ENCODE assay signal across 9 cellular contexts in genomic region chr20:62358728-62359490, GRCh38. TPM values are rescaled to one million over a fixed set of nuclear protein-coding genes. Genes with fewer than 3 reads are reported as not detected.
DNase-seq lines count a peak whose midpoint lies in the region; ATAC-seq, FAIRE-seq and TF ChIP-seq lines count a peak whose summit lies in the region.
"Had no signal": no experiment of that assay in that cellular context is flagged by ENCODE, and none has a peak within 500 bp of the region (broad histone marks: within the 10 kb centered on the region; RNA-seq: fewer than 3 reads in every experiment).

No MANE protein-coding gene starts in this region.

- H3K4me3 Mint-ChIP-seq in activated T-cell treated with anti-CD3 and anti-CD28 coated beads, Interleukin-2, amount 50 U/mL, for 72 hours, result no peak overlapping the region

- WGBS in A549 (ENCODE audit: missing lambda C conversion rate), result 43% methylated on average over 2 of the region's 18 CpGs

- TF ChIP-seq CTCF in A549 (IDR thresholded peaks at IDR 0.05) (no peak), lower lobe of right lung (IDR thresholded peaks at IDR 0.05) (no peak)

- CTCF ChIA-PET in A549 (lab: Yijun Ruan, JAX), result interaction anchor here (0.6 to 5.5 kb wide), 8 partner anchors 9 to 231 kb away, joined by 3 to 94 read pairs (median 7); partner anchors contain the start of gene LAMA5

- ATAC-seq in A549 (peak; percentile 3 to 16), lower lobe of right lung (no peak), GM18907 (IDR thresholded peaks at IDR 0.05; ENCODE audit: unreplicated experiment) (no peak)
- ATAC-seq in activated T-cell treated with anti-CD3 and anti-CD28 coated beads, Interleukin-2, amount 50 U/mL, for 72 hours (replicated peaks in 1 of 2), result no peak

- intact Hi-C loops in lower lobe of right lung (cut with DNase I), result no loop called here

- no peaks in the 10 kb centered on the region for H3K9me3 Mint-ChIP-seq in activated T-cell treated with anti-CD3 and anti-CD28 coated beads, Interleukin-2, amount 50 U/mL, for 72 hours

- TF ChIP-seq EP300 in A549 (IDR thresholded peaks at IDR 0.05), result no peak

- H3K36me3 Mint-ChIP-seq in activated T-cell treated with anti-CD3 and anti-CD28 coated beads, Interleukin-2, amount 50 U/mL, for 72 hours (ENCODE audit: insufficient read depth in 2 of 2), result no peaks in the 10 kb centered on the region

- H3K27me3 Mint-ChIP-seq in activated T-cell treated with anti-CD3 and anti-CD28 coated beads, Interleukin-2, amount 50 U/mL, for 72 hours (ENCODE audit: low read depth), result no peaks in the 10 kb centered on the region

- H3K9me3 ChIP-seq in A549 (no peaks in the 10 kb centered on the region), SJSA1 (replicated peaks) (no peaks in the 10 kb centered on the region), lower lobe of right lung (no peaks in the 10 kb centered on the region)

- H3K27ac ChIP-seq in A549 (peak overlapping the region; percentile 97 to 99), SJSA1 (peak overlapping the region; percentile 61), lower lobe of right lung (peak overlapping the region; percentile 90)
- H3K27ac ChIP-seq: cardiac muscle cell had no signal

- POLR2A ChIA-PET in A549 (lab: Yijun Ruan, JAX), result interaction anchor here (0.8 to 4.9 kb wide), 4 partner anchors 8 to 57 kb away, joined by 3 to 61 read pairs (median 8); partner anchors contain the start of gene LAMA5

- H3K4me2 ChIP-seq in A549, result peak overlapping the region; percentile 91

- TF ChIP-seq RAD21 in A549 (conservative IDR thresholded peaks at IDR 0.05 in 1 of 2, IDR thresholded peaks at IDR 0.05 in 1 of 2), result no peak

- H3K4me3 ChIP-seq in A549, result peak overlapping the region; percentile 41
- H3K4me3 ChIP-seq in SJSA1, result no peak overlapping the region
- peak overlapping the region; percentile 16 for H3K4me3 ChIP-seq in lower lobe of right lung
- H3K4me3 ChIP-seq: cardiac muscle cell had no signal

- FAIRE-seq in A549 (lab: Jason Lieb, UNC), result no peak
- FAIRE-seq: GM18507 had no signal

- H3K36me3 ChIP-seq in SJSA1 (no peaks in the 10 kb centered on the region), lower lobe of right lung (peaks cover 5% of the 10 kb centered on the region)
- H3K36me3 ChIP-seq: cardiac muscle cell had no signal

- no peak for DNase-seq in A549 (ENCODE audit: low read depth in 1 of 2, low spot score in 1 of 2)
- peak in 1 of 2 experiments; percentile 38 for DNase-seq in SJSA1 (ENCODE audit: low read depth in 1 of 2, low spot score in 2 of 2)
- DNase-seq in lower lobe of right lung, result no peak
- DNase-seq in T-helper 9 cell, result no peak
- no peak for DNase-seq in activated T-cell treated with anti-CD3 and anti-CD28 coated beads, Interleukin-2, amount 50 U/mL, for 72 hours
- DNase-seq: NCI-H1694 had no signal

- peak; percentile 15 for TF ChIP-seq POLR2A in A549 (IDR thresholded peaks at IDR 0.05; ENCODE audit: low read length)

- no peak overlapping the region for H3K27ac Mint-ChIP-seq in activated T-cell treated with anti-CD3 and anti-CD28 coated beads, Interleukin-2, amount 50 U/mL, for 72 hours

- H3K4me1 ChIP-seq in A549 (peaks cover 98% of the 10 kb centered on the region), SJSA1 (replicated peaks) (peaks cover 73% of the 10 kb centered on the region), lower lobe of right lung (peaks cover 90% of the 10 kb centered on the region)

- H3K27me3 ChIP-seq in SJSA1 (replicated peaks), result no peaks in the 10 kb centered on the region
- no peaks in the 10 kb centered on the region for H3K27me3 ChIP-seq in lower lobe of right lung (ENCODE audit: low read depth)
- H3K27me3 ChIP-seq: cardiac muscle cell had no signal

- no peaks in the 10 kb centered on the region for H3K4me1 Mint-ChIP-seq in activated T-cell treated with anti-CD3 and anti-CD28 coated beads, Interleukin-2, amount 50 U/mL, for 72 hours (ENCODE audit: low read depth)

TF ChIP-seq in A549, 52 proteins besides CTCF, POLR2A, EP300 and RAD21:
- TF ChIP-seq KDM1A (IDR thresholded peaks at IDR 0.05; ENCODE audit: low read depth), result no peak
- TF ChIP-seq HEYL (CRISPR knock-in tag; IDR thresholded peaks at IDR 0.05), result no peak
- TF ChIP-seq HOXA7 (CRISPR knock-in tag; IDR thresholded peaks at IDR 0.05), result peak; percentile 85; the same call in 1 of the 2 replicates
- peak; percentile 21; the same call in 1 of the 2 replicates for TF ChIP-seq RARB (CRISPR knock-in tag; IDR thresholded peaks at IDR 0.05)
- peak; percentile 27; the same call in 1 of the 2 replicates for TF ChIP-seq ATOH8 (CRISPR knock-in tag; IDR thresholded peaks at IDR 0.05; ENCODE audit: low read depth)
- TF ChIP-seq HOXB13 (CRISPR knock-in tag; IDR thresholded peaks at IDR 0.05; ENCODE audit: low read depth), result peak; percentile 87
- TF ChIP-seq MYC (IDR thresholded peaks at IDR 0.05; ENCODE audit: borderline replicate concordance, low read length), result 0 out of 2 replicates have a peak, but pooled peaks have one; percentile 58
- TF ChIP-seq, protein P1, sequence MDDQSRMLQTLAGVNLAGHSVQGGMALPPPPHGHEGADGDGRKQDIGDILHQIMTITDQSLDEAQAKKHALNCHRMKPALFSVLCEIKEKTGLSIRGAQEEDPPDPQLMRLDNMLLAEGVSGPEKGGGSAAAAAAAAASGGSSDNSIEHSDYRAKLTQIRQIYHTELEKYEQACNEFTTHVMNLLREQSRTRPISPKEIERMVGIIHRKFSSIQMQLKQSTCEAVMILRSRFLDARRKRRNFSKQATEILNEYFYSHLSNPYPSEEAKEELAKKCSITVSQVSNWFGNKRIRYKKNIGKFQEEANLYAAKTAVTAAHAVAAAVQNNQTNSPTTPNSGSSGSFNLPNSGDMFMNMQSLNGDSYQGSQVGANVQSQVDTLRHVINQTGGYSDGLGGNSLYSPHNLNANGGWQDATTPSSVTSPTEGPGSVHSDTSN (IDR thresholded peaks at IDR 0.05), result 0 out of 2 replicates have a peak, but pooled peaks have one; percentile 22
- peak; percentile 74; the same call in 1 of the 2 replicates for TF ChIP-seq EHF (CRISPR knock-in tag; IDR thresholded peaks at IDR 0.05)
TF ChIP-seq in A549: peak in this region for 7.

RNA-seq across cellular contexts. Expression of gene LAMA5, which starts 8.2 kb away (rescaled TPM):
- polyA plus RNA-seq in A549 (2011; rRNA removed), result 20.4 and 31.6 TPM in 2 replicates
- 91.5 and 122 TPM in 2 replicates for polyA plus RNA-seq in A549 (2012; cell fraction: cytosol; rRNA removed)
- 829 and 950 TPM in 2 replicates for polyA plus RNA-seq in A549 (2012; cell fraction: nucleus; rRNA removed)
- polyA plus RNA-seq in A549 (2017; fragmentation: RNase III; extraction: RNeasy Plus Mini Kit Qiagen cat#74134 plus additional on column Dnase treatment), result 196 to 212 TPM (median 202 TPM) in 3 replicates
- polyA minus RNA-seq in A549 (2011; rRNA and poly(A)+ RNA removed), result 26.9 and 28.7 TPM in 2 replicates
- 3.2 and 3.6 TPM in 2 replicates for total RNA-seq in SJSA1 (2014; rRNA removed; shearing (Covaris generic))
- total RNA-seq in lower lobe of right lung, result 282 TPM
- under 1 TPM; 0.86 to 0.99 TPM for total RNA-seq in activated T-cell treated with anti-CD3 and anti-CD28 coated beads, Interleukin-2, amount 50 U/mL, for 72 hours

RNA-seq across cellular contexts. Expression of gene RPS21, which starts 28.0 kb away (rescaled TPM):
- polyA plus RNA-seq in A549 (2011; rRNA removed) (3,697 and 4,026 TPM in 2 replicates), A549 (2017; fragmentation: RNase III; extraction: RNeasy Plus Mini Kit Qiagen cat#74134 plus additional on column Dnase treatment) (2,862 to 2,938 TPM (median 2,871 TPM) in 3 replicates)
- 8,308 and 13,239 TPM in 2 replicates for polyA plus RNA-seq in A549 (2012; cell fraction: cytosol; rRNA removed)
- polyA plus RNA-seq in A549 (2012; cell fraction: nucleus; rRNA removed), result 5,168 and 6,855 TPM in 2 replicates
- 804 and 936 TPM in 2 replicates for polyA minus RNA-seq in A549 (2011; rRNA and poly(A)+ RNA removed)
- 1,057 and 1,367 TPM in 2 replicates for total RNA-seq in SJSA1 (2014; rRNA removed; shearing (Covaris generic))
- total RNA-seq in lower lobe of right lung, result 1,104 TPM
- total RNA-seq in activated T-cell treated with anti-CD3 and anti-CD28 coated beads, Interleukin-2, amount 50 U/mL, for 72 hours, result 1,000 to 10,000 TPM; 2,573 to 2,599 TPM

RNA-seq across cellular contexts. Expression of gene CABLES2, which starts 48.2 kb away (rescaled TPM):
- polyA plus RNA-seq in A549 (2011; rRNA removed) (3.9 and 5.0 TPM in 2 replicates), A549 (2017; fragmentation: RNase III; extraction: RNeasy Plus Mini Kit Qiagen cat#74134 plus additional on column Dnase treatment) (5.6 to 7.7 TPM (median 6.6 TPM) in 3 replicates)
- 5.9 and 7.3 TPM in 2 replicates for polyA plus RNA-seq in A549 (2012; cell fraction: cytosol; rRNA removed)
- 9.4 and 10.5 TPM in 2 replicates for polyA plus RNA-seq in A549 (2012; cell fraction: nucleus; rRNA removed)
- polyA minus RNA-seq in A549 (2011; rRNA and poly(A)+ RNA removed), result 6.1 and 7.1 TPM in 2 replicates
- total RNA-seq in SJSA1 (2014; rRNA removed; shearing (Covaris generic)), result 6.9 and 14.9 TPM in 2 replicates
- 4.5 TPM for total RNA-seq in lower lobe of right lung
- 1 to 10 TPM; 7.1 to 8.3 TPM for total RNA-seq in activated T-cell treated with anti-CD3 and anti-CD28 coated beads, Interleukin-2, amount 50 U/mL, for 72 hours

RNA-seq across cellular contexts. Expression of gene ADRM1, which starts 56.1 kb away (rescaled TPM):
- polyA plus RNA-seq in A549 (2011; rRNA removed) (68.9 and 87.9 TPM in 2 replicates), A549 (2017; fragmentation: RNase III; extraction: RNeasy Plus Mini Kit Qiagen cat#74134 plus additional on column Dnase treatment) (121 to 131 TPM (median 130 TPM) in 3 replicates)
- polyA plus RNA-seq in A549 (2012; cell fraction: cytosol; rRNA removed), result 217 and 255 TPM in 2 replicates
- polyA plus RNA-seq in A549 (2012; cell fraction: nucleus; rRNA removed), result 249 and 328 TPM in 2 replicates
- polyA minus RNA-seq in A549 (2011; rRNA and poly(A)+ RNA removed), result 56.0 and 59.2 TPM in 2 replicates
- total RNA-seq in SJSA1 (2014; rRNA removed; shearing (Covaris generic)), result 279 and 361 TPM in 2 replicates
- 63.9 TPM for total RNA-seq in lower lobe of right lung
- 100 to 1,000 TPM in 1 of 2 donors, 10 to 100 TPM in 1; 95.4 to 114 TPM for total RNA-seq in activated T-cell treated with anti-CD3 and anti-CD28 coated beads, Interleukin-2, amount 50 U/mL, for 72 hours

Comparison
In these comparisons a context has a peak if more than half of its experiments do, and no peak if none do; other contexts are left out.
1. ATAC-seq: peak in A549 (2 of 2); none in lower lobe of right lung (0 of 2), GM18907 (single experiment) and activated T-cell treated with anti-CD3 and anti-CD28 coated beads, Interleukin-2, amount 50 U/mL, for 72 hours (0 of 2).
2. RNA of gene LAMA5, which starts 8.2 kb away (total RNA-seq): 282 TPM in lower lobe of right lung (single experiment); 3.2 to 3.6 TPM in SJSA1 and 0.86 to 0.99 TPM in activated T-cell treated with anti-CD3 and anti-CD28 coated beads, Interleukin-2, amount 50 U/mL, for 72 hours; every median in the first group is over 10 times any median in the second.
3. Peak in every context shown above with its lines, with median percentiles within 50 percentile points of each other: H3K27ac ChIP-seq.